Comparison of ENCODE assay signal across 21 cellular contexts in genomic region chr9:92714787-92715487, GRCh38. TPM values are rescaled to one million over a fixed set of nuclear protein-coding genes. Genes with fewer than 3 reads are reported as not detected.
DNase-seq lines count a peak whose midpoint lies in the region; ATAC-seq and TF ChIP-seq lines count a peak whose summit lies in the region.
"Had no signal": no experiment of that assay in that cellular context is flagged by ENCODE, and none has a peak within 500 bp of the region (broad histone marks: within the 10 kb centered on the region; RNA-seq: fewer than 3 reads in every experiment).

No MANE protein-coding gene starts in this region.

- no peak overlapping the region for H3K4me3 ChIP-seq in adipocyte (ENCODE audit: low read length)
- H3K4me3 ChIP-seq: psoas muscle, spleen had no signal

- peak overlapping the region; percentile 16 for H3K9ac ChIP-seq in adipocyte (ENCODE audit: low read length)

- no peaks in the 10 kb centered on the region for H3K9me3 ChIP-seq in adipocyte (ENCODE audit: control insufficient read depth, low read length)
- H3K9me3 ChIP-seq: psoas muscle, spleen had no signal

- H3K27me3 ChIP-seq in adipocyte (replicated peaks; ENCODE audit: control insufficient read depth, insufficient read depth, low read length) = no peaks in the 10 kb centered on the region
- H3K27me3 ChIP-seq: spleen had no signal

- DNase-seq in D341Med (ENCODE audit: low spot score) = peak; percentile 24
- DNase-seq in adipocyte (ENCODE audit: low read depth) = no peak
- DNase-seq in left cardiac atrium = peak; percentile 63
- DNase-seq in osteocyte (ENCODE audit: extremely low spot score, unreplicated experiment) = peak; percentile 83
- DNase-seq in T-helper 2 cell = no peak
- DNase-seq in HuH-7 (ENCODE audit: low spot score) = no peak
- DNase-seq: activated CD4-positive, CD25-positive, alpha-beta regulatory T cell; CD4-positive, alpha-beta memory T cell; DMS53; effector CD4-positive, alpha-beta T cell; NCI-H1417; NCI-H2171; NCI-H69; PC-3 had no signal

- H3K27me3 Mint-ChIP-seq in osteocyte (ENCODE audit: unreplicated experiment) = no peaks in the 10 kb centered on the region
- H3K27me3 Mint-ChIP-seq: CD4-positive, alpha-beta memory T cell; central memory CD8-positive, alpha-beta T cell had no signal

- ATAC-seq in left cardiac atrium (peak; percentile 56 to 72), HG02798 (IDR thresholded peaks at IDR 0.05; ENCODE audit: poor library complexity, unreplicated experiment) (no peak), HG03139 (IDR thresholded peaks at IDR 0.05; ENCODE audit: unreplicated experiment) (no peak)
- ATAC-seq: PC-3 had no signal

- H3K4me1 Mint-ChIP-seq in osteocyte (ENCODE audit: unreplicated experiment) = no peaks in the 10 kb centered on the region
- H3K4me1 Mint-ChIP-seq: nephron had no signal

- intact Hi-C loops in left cardiac atrium (cut with DNase I) = loop anchor here in 1 of 2 donors (5.0 kb wide), 1 partner anchor 57 kb away; no protein-coding TSS in a partner anchor

- peaks cover 87% of the 10 kb centered on the region for H3K36me3 ChIP-seq in adipocyte (ENCODE audit: control insufficient read depth, insufficient read depth, low read length, severe bottlenecking)

- no peak for TF ChIP-seq CTCF in osteocyte (IDR thresholded peaks at IDR 0.05)

- no peak overlapping the region for H3K27ac Mint-ChIP-seq in osteocyte (ENCODE audit: unreplicated experiment)
- H3K27ac Mint-ChIP-seq: nephron; T-helper 2 cell treated with Interferon-gamma antibody and Interleukin-4, amounts not matched to agents 5 μg/mL and 100 μg/mL, for 36 hours had no signal

- peaks cover 13% of the 10 kb centered on the region for H3K4me1 ChIP-seq in adipocyte (ENCODE audit: control insufficient read depth, insufficient read depth, low read length)
- H3K4me1 ChIP-seq: psoas muscle had no signal

- no peaks in the 10 kb centered on the region for H3K9me3 Mint-ChIP-seq in osteocyte (ENCODE audit: unreplicated experiment)
- H3K9me3 Mint-ChIP-seq: CD4-positive, alpha-beta memory T cell; central memory CD8-positive, alpha-beta T cell; nephron; T-helper 2 cell treated with Interferon-gamma antibody and Interleukin-4, amounts not matched to agents 5 μg/mL and 100 μg/mL, for 36 hours had no signal

- peaks cover 27% of the 10 kb centered on the region for H3K36me3 Mint-ChIP-seq in osteocyte (ENCODE audit: unreplicated experiment)

- no peak overlapping the region for H3K4me3 Mint-ChIP-seq in osteocyte (ENCODE audit: unreplicated experiment)
- H3K4me3 Mint-ChIP-seq: CD4-positive, alpha-beta memory T cell; central memory CD8-positive, alpha-beta T cell; nephron; T-helper 2 cell treated with Interferon-gamma antibody and Interleukin-4, amounts not matched to agents 5 μg/mL and 100 μg/mL, for 36 hours had no signal

RNA-seq across cellular contexts. Expression of gene IPPK, which starts 45.0 kb away (rescaled TPM):
- 10 to 100 TPM in 1 of 2 donors, 1 to 10 TPM in 1; 6.1 to 19.6 TPM for total RNA-seq in left cardiac atrium
- 6.4 and 7.4 TPM in 2 replicates for total RNA-seq in osteocyte

RNA-seq across cellular contexts. Expression of gene BICD2, which starts 49.7 kb away (rescaled TPM):
- 10 to 100 TPM; 31.0 to 36.6 TPM for total RNA-seq in left cardiac atrium
- 34.8 and 35.4 TPM in 2 replicates for total RNA-seq in osteocyte

Comparison
In these comparisons a context has a peak if more than half of its experiments do, and no peak if none do; other contexts are left out.
1. DNase-seq: peak in D341Med (single experiment), left cardiac atrium (single experiment) and osteocyte (single experiment); none in adipocyte (single experiment), T-helper 2 cell (0 of 5) and HuH-7 (single experiment).
2. ATAC-seq: peak in left cardiac atrium (2 of 2); none in HG02798 (single experiment) and HG03139 (single experiment).